Comparison of ENCODE assay signal across 17 cellular contexts in the genomic region with DNA sequence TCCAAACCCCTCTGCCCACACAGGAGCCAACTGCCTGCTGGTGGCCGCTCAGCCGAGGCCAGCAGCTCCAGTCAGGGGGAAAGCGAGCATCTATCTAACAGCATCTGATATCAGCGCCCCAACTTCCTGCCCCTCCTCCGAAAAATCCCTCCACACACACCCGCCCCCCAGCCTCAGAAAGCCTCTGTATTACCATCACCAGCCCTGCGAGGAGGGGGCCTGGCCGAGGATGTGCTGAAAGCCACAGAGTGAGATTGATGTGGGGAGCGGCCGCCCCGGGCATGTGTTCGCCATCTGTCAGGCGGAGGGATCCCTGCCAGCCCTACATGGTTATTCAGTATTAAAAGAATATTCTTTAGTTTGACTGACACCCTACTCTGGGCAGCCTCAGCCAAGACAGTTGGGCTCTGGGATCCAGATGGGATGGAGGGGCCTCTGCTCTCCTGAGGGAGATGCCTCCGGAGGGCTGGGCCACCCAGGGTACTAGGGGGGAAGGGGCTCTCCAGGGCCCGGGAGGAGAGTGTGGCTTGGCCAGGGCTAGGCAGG.
A peak's percentile ranks its signal among the peaks of the same experiment; 100 is the strongest.
DNase-seq lines count a peak whose midpoint lies in the region; ATAC-seq and TF ChIP-seq lines count a peak whose summit lies in the region.
"Had no signal": no experiment of that assay in that cellular context is flagged by ENCODE, and none has a peak within 500 bp of the region (broad histone marks: within the 10 kb centered on the region; RNA-seq: fewer than 3 reads in every experiment).

No MANE protein-coding gene starts in this region.

- peak; percentile 93 for ATAC-seq in effector memory CD8-positive, alpha-beta T cell (replicated peaks)
- ATAC-seq in natural killer cell, result peak; percentile 66 to 87 (median 80)
- no peak for ATAC-seq in GM21360 (IDR thresholded peaks at IDR 0.05; ENCODE audit: unreplicated experiment)

- H3K27ac Mint-ChIP-seq in effector memory CD8-positive, alpha-beta T cell, result peak overlapping the region in 1 of 2 donors; percentile 11
- H3K27ac Mint-ChIP-seq in natural killer cell, result no peak overlapping the region
- H3K27ac Mint-ChIP-seq in activated T-cell treated with anti-CD3 and anti-CD28 coated beads, Interleukin-2, amount 50 U/mL, for 24 hours, result no peak overlapping the region
- H3K27ac Mint-ChIP-seq: dendritic cell treated with granulocyte-macrophage colony-stimulating factor and Interleukin-4, amounts not matched to agents 40 ng/mL and 50 ng/mL, for 4 days; H9; memory B cell had no signal

- H3K27me3 Mint-ChIP-seq in effector memory CD8-positive, alpha-beta T cell, result no peaks in the 10 kb centered on the region
- H3K27me3 Mint-ChIP-seq in natural killer cell (ENCODE audit: low read depth in 2 of 2), result peaks cover 0 to 8% of the 10 kb centered on the region in 2 donors
- H3K27me3 Mint-ChIP-seq in activated T-cell treated with anti-CD3 and anti-CD28 coated beads, Interleukin-2, amount 50 U/mL, for 24 hours, result peaks cover 3% of the 10 kb centered on the region
- H3K27me3 Mint-ChIP-seq: dendritic cell treated with granulocyte-macrophage colony-stimulating factor and Interleukin-4, amounts not matched to agents 40 ng/mL and 50 ng/mL, for 4 days had no signal

- in situ Hi-C loops in GM13976 (cut with MboI; ENCODE audit: low sequenced_read_pairs, unreplicated experiment), result no loop called here

- TF ChIP-seq CTCF in natural killer cell (IDR thresholded peaks at IDR 0.05) (no peak), GM13976 (IDR thresholded peaks at IDR 0.05; ENCODE audit: borderline replicate concordance, control extremely low read depth, extremely low read depth, insufficient read depth, missing control alignments) (no peak)

- intact Hi-C loops in natural killer cell (cut with micrococcal nuclease), result loop anchor here (10.0 kb wide), 1 partner anchor 1419 kb away; no protein-coding TSS in a partner anchor

- DNase-seq in DMS 273 (lab: John Stamatoyannopoulos, UW; ENCODE audit: unreplicated experiment) (peak; percentile 96), NCI-H524 treated with DMSO at 0.1 percent for 48 hours (lab: John Stamatoyannopoulos, UW) (peak; percentile 74), natural killer cell (peak; percentile 27), GM13976 (ENCODE audit: low spot score) (no peak), NCI-H2081 (lab: John Stamatoyannopoulos, UW) (no peak)
- peak; percentile 30 to 46 (median 36) for DNase-seq in effector memory CD8-positive, alpha-beta T cell
- DNase-seq in activated T-cell treated with anti-CD3 and anti-CD28 coated beads, Interleukin-2, amount 50 U/mL, for 24 hours, result no peak
- DNase-seq: activated CD4-positive, alpha-beta T cell treated with anti-CD3 and anti-CD28 coated beads for 48 hours; activated T-cell treated with anti-CD3 and anti-CD28 coated beads, Interleukin-2, amount 50 U/mL, for 1 hour; AML-193; esophagus squamous epithelium; Karpas-422; T1000 had no signal

- peak overlapping the region; percentile 39 to 50 for H3K4me3 Mint-ChIP-seq in effector memory CD8-positive, alpha-beta T cell
- peak overlapping the region; percentile 0 for H3K4me3 Mint-ChIP-seq in natural killer cell
- no peak overlapping the region for H3K4me3 Mint-ChIP-seq in activated T-cell treated with anti-CD3 and anti-CD28 coated beads, Interleukin-2, amount 50 U/mL, for 24 hours
- H3K4me3 Mint-ChIP-seq: dendritic cell treated with granulocyte-macrophage colony-stimulating factor and Interleukin-4, amounts not matched to agents 40 ng/mL and 50 ng/mL, for 4 days; H9; memory B cell had no signal

- no peaks in the 10 kb centered on the region for H3K36me3 Mint-ChIP-seq in effector memory CD8-positive, alpha-beta T cell (ENCODE audit: insufficient read depth)
- no peaks in the 10 kb centered on the region for H3K36me3 Mint-ChIP-seq in natural killer cell
- no peaks in the 10 kb centered on the region for H3K36me3 Mint-ChIP-seq in activated T-cell treated with anti-CD3 and anti-CD28 coated beads, Interleukin-2, amount 50 U/mL, for 24 hours (ENCODE audit: low read depth)
- H3K36me3 Mint-ChIP-seq: memory B cell had no signal

- peaks cover 13% of the 10 kb centered on the region in 2 donors for H3K4me1 Mint-ChIP-seq in effector memory CD8-positive, alpha-beta T cell (ENCODE audit: low read depth in 2 of 2)
- peaks cover 18 to 19% of the 10 kb centered on the region in 2 donors for H3K4me1 Mint-ChIP-seq in natural killer cell
- peaks cover 8% of the 10 kb centered on the region for H3K4me1 Mint-ChIP-seq in activated T-cell treated with anti-CD3 and anti-CD28 coated beads, Interleukin-2, amount 50 U/mL, for 24 hours (ENCODE audit: low read depth)
- H3K4me1 Mint-ChIP-seq: memory B cell had no signal

- no peaks in the 10 kb centered on the region for H3K9me3 Mint-ChIP-seq in effector memory CD8-positive, alpha-beta T cell
- H3K9me3 Mint-ChIP-seq in natural killer cell, result no peaks in the 10 kb centered on the region
- H3K9me3 Mint-ChIP-seq in activated T-cell treated with anti-CD3 and anti-CD28 coated beads, Interleukin-2, amount 50 U/mL, for 24 hours, result no peaks in the 10 kb centered on the region

Comparison
In these comparisons a context has a peak if more than half of its experiments do, and no peak if none do; other contexts are left out.
1. DNase-seq: peak in DMS 273 (single experiment), NCI-H524 treated with DMSO at 0.1 percent for 48 hours (single experiment), effector memory CD8-positive, alpha-beta T cell (3 of 3) and natural killer cell (single experiment); none in GM13976 (single experiment), NCI-H2081 (0 of 2) and activated T-cell treated with anti-CD3 and anti-CD28 coated beads, Interleukin-2, amount 50 U/mL, for 24 hours (single experiment).